In the genomic region with DNA sequence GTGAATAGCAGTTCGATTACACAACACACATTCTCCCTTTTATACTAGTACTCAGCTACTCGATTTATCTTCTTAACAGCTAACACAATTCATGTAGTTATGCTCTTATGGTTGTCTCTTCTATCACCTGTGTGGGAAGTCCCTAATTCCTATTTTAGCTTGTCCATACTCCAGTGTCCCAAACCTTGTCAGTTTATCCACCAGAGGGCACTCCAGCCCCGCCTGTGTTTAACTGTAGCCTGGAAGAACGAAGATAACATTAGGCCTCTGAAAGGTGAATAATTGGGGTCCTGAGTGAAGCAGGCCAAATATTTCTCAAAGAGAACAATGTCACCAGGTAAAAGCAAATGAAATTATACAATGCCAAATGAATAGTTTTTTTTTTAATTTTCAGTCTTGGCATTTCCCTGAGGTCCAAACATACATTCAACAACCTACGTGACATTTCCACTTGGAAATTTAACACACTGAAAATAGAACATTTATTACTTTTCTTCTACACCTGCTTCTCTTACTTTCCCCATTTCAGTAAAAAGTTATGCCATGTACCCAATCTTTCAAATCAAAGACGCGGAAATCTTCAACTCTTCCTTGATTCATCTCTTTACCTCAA, we compare ENCODE assay signal across 2 cellular contexts.
TF ChIP-seq lines count a peak whose summit lies in the region.

No MANE protein-coding gene starts in this region.

TF ChIP-seq in IMR-90, 13 proteins besides CTCF, POLR2A, EP300 and RAD21:
- TF ChIP-seq NFE2L2 (IDR thresholded peaks at IDR 0.05; ENCODE audit: low read depth, low read length) = no peak
- TF ChIP-seq SMC3 (IDR thresholded peaks at IDR 0.05; ENCODE audit: low read depth, low read length) = peak; percentile 29

TF ChIP-seq in endothelial cell of umbilical vein, 7 proteins besides CTCF, POLR2A, EP300 and RAD21:
- TF ChIP-seq POLR2AphosphoS5 (IDR thresholded peaks at IDR 0.05; ENCODE audit: insufficient read depth, low read depth, low read length) (no peak), EZH2 (IDR thresholded peaks at IDR 0.05; ENCODE audit: borderline replicate concordance, low read depth, low read length, severe bottlenecking) (no peak), FOS (IDR thresholded peaks at IDR 0.05; ENCODE audit: borderline replicate concordance, insufficient read depth, low read length) (no peak), MYC (IDR thresholded peaks at IDR 0.05; ENCODE audit: low read depth, low read length) (no peak), JUN (IDR thresholded peaks at IDR 0.05; ENCODE audit: borderline replicate concordance, insufficient read depth, insufficient read length, low read depth) (no peak), GATA2 (IDR thresholded peaks at IDR 0.05; ENCODE audit: insufficient read depth, insufficient read length, low read depth, low read length) (no peak)
- TF ChIP-seq, protein P1, sequence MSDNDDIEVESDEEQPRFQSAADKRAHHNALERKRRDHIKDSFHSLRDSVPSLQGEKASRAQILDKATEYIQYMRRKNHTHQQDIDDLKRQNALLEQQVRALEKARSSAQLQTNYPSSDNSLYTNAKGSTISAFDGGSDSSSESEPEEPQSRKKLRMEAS (IDR thresholded peaks at IDR 0.05; ENCODE audit: insufficient read depth, insufficient read length) = no peak
